ENCODE assay signal across 1 cellular context in genomic region chr17:44159519-44160210, GRCh38.
TF ChIP-seq lines count a peak whose summit lies in the region.

No MANE protein-coding gene starts in this region.

TF ChIP-seq in K562, 482 proteins besides CTCF, POLR2A, EP300 and RAD21 (continued from another document):
- no peak for TF ChIP-seq GMEB1 (CRISPR knock-in tag; IDR thresholded peaks at IDR 0.05)
- TF ChIP-seq GABPA (tag; conservative IDR thresholded peaks at IDR 0.05; ENCODE audit: low read depth): no peak
- no peak for TF ChIP-seq SMARCA5 (IDR thresholded peaks at IDR 0.05)
- TF ChIP-seq ARID3A (IDR thresholded peaks at IDR 0.05; ENCODE audit: borderline replicate concordance, low read depth, low read length): no peak; the same call in 1 of the 2 replicates
- TF ChIP-seq ZNF592 (IDR thresholded peaks at IDR 0.05): peak; percentile 78; the same call in 1 of the 2 replicates
- TF ChIP-seq THRAP3 (IDR thresholded peaks at IDR 0.05; ENCODE audit: borderline replicate concordance): no peak
- no peak for TF ChIP-seq ZNF561 (CRISPR knock-in tag; conservative IDR thresholded peaks at IDR 0.05)
- TF ChIP-seq ZNF146 (CRISPR knock-in tag; IDR thresholded peaks at IDR 0.05; ENCODE audit: unreplicated experiment): no peak
- TF ChIP-seq ZNF696 (CRISPR knock-in tag; conservative IDR thresholded peaks at IDR 0.05): no peak
- no peak for TF ChIP-seq CBX5 (IDR thresholded peaks at IDR 0.05; ENCODE audit: borderline replicate concordance, low read depth)
- TF ChIP-seq MNT (conservative IDR thresholded peaks at IDR 0.05): peak; percentile 79 to 83
- no peak for TF ChIP-seq ZBTB49 (CRISPR knock-in tag; IDR thresholded peaks at IDR 0.05; ENCODE audit: borderline replicate concordance)
- no peak for TF ChIP-seq HDAC6 (IDR thresholded peaks at IDR 0.05; ENCODE audit: low read depth, low read length)
- TF ChIP-seq ATF4 (CRISPR knock-in tag; IDR thresholded peaks at IDR 0.05): no peak; the same call in 1 of the 2 replicates
- TF ChIP-seq ZNF407 (IDR thresholded peaks at IDR 0.05; ENCODE audit: low read depth): no peak
- peak; percentile 75; the same call in 1 of the 2 replicates for TF ChIP-seq ZEB2 (IDR thresholded peaks at IDR 0.05)
- TF ChIP-seq POLR3G (IDR thresholded peaks at IDR 0.05; ENCODE audit: extremely low read depth, insufficient read length, insufficient replicate concordance): no peak
- no peak for TF ChIP-seq RFX7 (CRISPR knock-in tag; IDR thresholded peaks at IDR 0.05)
- no peak for TF ChIP-seq ZNF274 (IDR thresholded peaks at IDR 0.05; ENCODE audit: borderline replicate concordance, low read depth, low read length)
- no peak for TF ChIP-seq BRD4 (IDR thresholded peaks at IDR 0.05)
- peak; percentile 72; the same call in 1 of the 2 replicates for TF ChIP-seq TRIM28 (IDR thresholded peaks at IDR 0.05)
